ENCODE assay signal across 19 cellular contexts in genomic region chr12:26372856-26373255, GRCh38.
"Had no signal": no experiment of that assay in that cellular context is flagged by ENCODE, and none has a peak within 500 bp of the region (broad histone marks: within the 10 kb centered on the region; RNA-seq: fewer than 3 reads in every experiment).

No MANE protein-coding gene starts in this region.

- H3K27me3 Mint-ChIP-seq: memory B cell; naive thymus-derived CD4-positive, alpha-beta T cell had no signal

- H3K4me3 ChIP-seq: coronary artery, dorsolateral prefrontal cortex, esophagus muscularis mucosa, gastroesophageal sphincter, heart right ventricle, left lung, lower lobe of right lung had no signal

- H3K4me1 ChIP-seq: gastroesophageal sphincter, left lung had no signal

- H3K9me3 Mint-ChIP-seq: naive thymus-derived CD4-positive, alpha-beta T cell had no signal

- H3K36me3 ChIP-seq: esophagus muscularis mucosa, gastroesophageal sphincter, left lung, lower lobe of right lung had no signal

- H3K4me3 Mint-ChIP-seq: memory B cell; naive thymus-derived CD4-positive, alpha-beta T cell had no signal

- H3K27ac ChIP-seq: coronary artery, dorsolateral prefrontal cortex, esophagus muscularis mucosa, gastroesophageal sphincter, heart right ventricle, left lung, lower lobe of right lung had no signal

- DNase-seq: dermis blood vessel endothelial cell; dorsolateral prefrontal cortex; effector CD4-positive, alpha-beta T cell; effector memory CD4-positive, alpha-beta T cell; foreskin keratinocyte; head of caudate nucleus; heart right ventricle; hippocampal formation; left cardiac atrium; left lung; left ventricle myocardium superior; lower lobe of right lung; mesendoderm; midbrain; naive thymus-derived CD4-positive, alpha-beta T cell had no signal

- H3K27ac Mint-ChIP-seq: memory B cell; naive thymus-derived CD4-positive, alpha-beta T cell had no signal

- H3K9me3 ChIP-seq: esophagus muscularis mucosa, gastroesophageal sphincter, heart right ventricle, left lung, lower lobe of right lung had no signal

- H3K27me3 ChIP-seq: dorsolateral prefrontal cortex, esophagus muscularis mucosa, foreskin keratinocyte, gastroesophageal sphincter, heart right ventricle, left lung had no signal
